ENCODE assay signal across 24 cellular contexts in genomic region chr3:86303935-86304334, GRCh38.
"Had no signal": no experiment of that assay in that cellular context is flagged by ENCODE, and none has a peak within 500 bp of the region (broad histone marks: within the 10 kb centered on the region; RNA-seq: fewer than 3 reads in every experiment).

No MANE protein-coding gene starts in this region.

- H3K9me3 ChIP-seq: SJCRH30 had no signal

- H3K36me3 ChIP-seq: SJCRH30 had no signal

- ATAC-seq: HepG2, Panc1, PC-3, Right ventricle myocardium inferior, SK-N-SH treated with all-trans-retinoic acid at 6 μM for 48 hours had no signal

- DNase-seq: IMR-90; Kasumi-1; KG1; MM.1S; NCI-H1092 treated with DMSO at 0.1 percent for 48 hours; NCI-H1436; NCI-H187; NCI-H2029; NCI-H2081 treated with DMSO at 0.1 percent for 48 hours; NCI-H2171; NCI-H226; NCI-H446; NCI-H510A; NCI-H524 treated with DMSO at 0.1 percent for 48 hours; NCI-H69; NCI-H774; NK-92 treated with Interleukin-12 subunit alpha and Interleukin-12 subunit beta, amount 100 ng/mL, for 24 hours; PC-3; SHP77 treated with DMSO at 0.1 percent for 48 hours had no signal

- H3K27me3 ChIP-seq: SJCRH30 had no signal

- FAIRE-seq: HepG2 had no signal

- H3K4me3 ChIP-seq: SJCRH30 had no signal

- H3K4me1 ChIP-seq: SJCRH30 had no signal

- H3K27ac ChIP-seq: SJCRH30 had no signal
